ENCODE assay signal across 7 cellular contexts in genomic region chr12:58000499-58000898, GRCh38.
"Had no signal": no experiment of that assay in that cellular context is flagged by ENCODE, and none has a peak within 500 bp of the region (broad histone marks: within the 10 kb centered on the region; RNA-seq: fewer than 3 reads in every experiment).

No MANE protein-coding gene starts in this region.

- FAIRE-seq: GM12878, GM12891, GM12892, GM18507, GM19239 had no signal

- ATAC-seq: GM12878 had no signal

- H3K4me3 ChIP-seq: GM12878 had no signal

- DNase-seq: GDM1, GF-D8 had no signal
